18 cellular contexts compared by ENCODE assay signal in the genomic region with DNA sequence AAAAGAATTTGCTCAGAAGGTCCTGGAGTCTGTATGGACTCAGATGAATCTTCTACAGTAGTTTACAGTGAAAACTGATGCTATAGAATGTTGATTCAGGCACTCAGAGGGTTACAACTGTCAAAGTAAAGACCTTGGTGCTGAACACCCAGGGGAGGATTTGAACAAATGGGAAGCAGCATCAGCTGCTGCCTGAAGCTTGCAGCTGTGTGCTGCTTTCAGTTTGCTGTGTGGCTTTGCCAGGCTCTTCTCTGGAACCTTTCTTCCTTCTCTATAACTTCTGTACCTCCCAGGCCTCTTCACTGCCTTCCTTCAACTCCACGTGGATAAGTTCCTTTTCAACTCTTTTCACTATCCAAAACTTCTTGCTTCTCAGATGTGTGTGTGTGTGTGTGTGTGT.
DNase-seq lines count a peak whose midpoint lies in the region; ATAC-seq and TF ChIP-seq lines count a peak whose summit lies in the region.
"Had no signal": no experiment of that assay in that cellular context is flagged by ENCODE, and none has a peak within 500 bp of the region (broad histone marks: within the 10 kb centered on the region; RNA-seq: fewer than 3 reads in every experiment).

No MANE protein-coding gene starts in this region.

- no peak overlapping the region for H3K4me3 ChIP-seq in BLaER1
- H3K4me3 ChIP-seq in Peyer's patch: no peak overlapping the region
- H3K4me3 ChIP-seq: HAP-1 had no signal

- ATAC-seq in GM19025 (IDR thresholded peaks at IDR 0.05; ENCODE audit: low read depth, unreplicated experiment) (peak; percentile 72), GM18498 (IDR thresholded peaks at IDR 0.05; ENCODE audit: unreplicated experiment) (no peak)
- ATAC-seq: CD8-positive, alpha-beta T cell had no signal

- peaks cover 12% of the 10 kb centered on the region for H3K4me1 Mint-ChIP-seq in glutamatergic neuron (ENCODE audit: low read depth, unreplicated experiment)
- H3K4me1 Mint-ChIP-seq: CD14-positive monocyte had no signal

- DNase-seq in NCI-H69 (lab: John Stamatoyannopoulos, UW) (peak; percentile 34), glutamatergic neuron (peak; percentile 41), Peyer's patch (no peak), occipital lobe (lab: John Stamatoyannopoulos, UW) (no peak), cerebellar cortex (ENCODE audit: low spot score) (no peak)
- DNase-seq: BE2C; CD8-positive, alpha-beta T cell; COR-L47; DMS153; DMS79 treated with DMSO at 0.1 percent for 48 hours; EL; GOT3 had no signal

- H3K27me3 ChIP-seq in BLaER1 (no peaks in the 10 kb centered on the region), Peyer's patch (no peaks in the 10 kb centered on the region)
- H3K27me3 ChIP-seq: BE2C had no signal

- no peak overlapping the region for H3K9ac ChIP-seq in BLaER1

- peaks cover 10% of the 10 kb centered on the region for H3K9me3 Mint-ChIP-seq in glutamatergic neuron (ENCODE audit: unreplicated experiment)

- H3K9me3 ChIP-seq in BLaER1 (no peaks in the 10 kb centered on the region), Peyer's patch (no peaks in the 10 kb centered on the region)
- H3K9me3 ChIP-seq: BE2C, HAP-1 had no signal

- H3K27me3 Mint-ChIP-seq in glutamatergic neuron (ENCODE audit: unreplicated experiment): peaks cover 7% of the 10 kb centered on the region

- TF ChIP-seq CTCF in glutamatergic neuron (IDR thresholded peaks at IDR 0.05; ENCODE audit: partially characterized antibody, unreplicated experiment) (no peak), Peyer's patch (IDR thresholded peaks at IDR 0.05) (no peak)

- TF ChIP-seq POLR2A in Peyer's patch (IDR thresholded peaks at IDR 0.05): no peak

- no peak overlapping the region for H3K4me3 Mint-ChIP-seq in glutamatergic neuron (ENCODE audit: unreplicated experiment)
- H3K4me3 Mint-ChIP-seq: CD14-positive monocyte; CD8-positive, alpha-beta T cell had no signal

- no peak overlapping the region for H3K27ac ChIP-seq in BLaER1
- H3K27ac ChIP-seq in Peyer's patch: no peak overlapping the region
- H3K27ac ChIP-seq: HL-60 had no signal

- peak overlapping the region; percentile 36 for H3K4me2 ChIP-seq in BLaER1

- H3K36me3 Mint-ChIP-seq in glutamatergic neuron (ENCODE audit: unreplicated experiment): no peaks in the 10 kb centered on the region
- H3K36me3 Mint-ChIP-seq: CD14-positive monocyte; CD8-positive, alpha-beta T cell had no signal

- H4K20me1 ChIP-seq in BLaER1: no peaks in the 10 kb centered on the region

- H3K4me1 ChIP-seq in BLaER1 (peaks cover 11% of the 10 kb centered on the region), Peyer's patch (no peaks in the 10 kb centered on the region)
- H3K4me1 ChIP-seq: BE2C, HAP-1 had no signal

- H3K27ac Mint-ChIP-seq in glutamatergic neuron (ENCODE audit: unreplicated experiment): no peak overlapping the region
- H3K27ac Mint-ChIP-seq: CD14-positive monocyte; CD8-positive, alpha-beta T cell had no signal

- H3K36me3 ChIP-seq in BLaER1 (no peaks in the 10 kb centered on the region), Peyer's patch (no peaks in the 10 kb centered on the region)
- H3K36me3 ChIP-seq: BE2C, HAP-1 had no signal

Comparison
In these comparisons a context has a peak if more than half of its experiments do, and no peak if none do; other contexts are left out.
1. DNase-seq: peak in NCI-H69 (single experiment) and glutamatergic neuron (single experiment); none in Peyer's patch (0 of 3), occipital lobe (single experiment) and cerebellar cortex (single experiment).